26 cellular contexts compared by ENCODE assay signal in the genomic region with DNA sequence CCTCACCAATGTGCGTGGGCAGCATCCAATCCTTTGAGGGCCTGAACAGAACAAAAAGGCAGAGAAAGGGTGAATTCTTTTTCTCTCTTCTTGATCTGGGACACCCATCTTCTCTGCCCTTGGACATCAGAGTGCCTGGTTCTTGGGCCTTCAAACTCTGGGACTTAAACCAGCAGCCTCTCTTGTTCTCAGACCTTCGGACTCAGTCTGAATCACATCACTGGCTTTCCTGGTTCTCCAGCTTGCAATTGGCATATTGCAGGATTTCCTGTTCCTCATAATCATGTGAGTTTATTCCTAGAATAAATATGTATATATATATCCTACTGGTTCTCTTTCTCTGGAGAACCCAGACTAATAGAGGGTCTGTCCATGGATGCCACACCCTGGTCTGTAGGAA. TPM values are rescaled to one million over a fixed set of nuclear protein-coding genes. Genes with fewer than 3 reads are reported as not detected.
A peak's percentile ranks its signal among the peaks of the same experiment; 100 is the strongest.
DNase-seq lines count a peak whose midpoint lies in the region; TF ChIP-seq lines count a peak whose summit lies in the region.
"Had no signal": no experiment of that assay in that cellular context is flagged by ENCODE, and none has a peak within 500 bp of the region (broad histone marks: within the 10 kb centered on the region; RNA-seq: fewer than 3 reads in every experiment).

No MANE protein-coding gene starts in this region.

- no peaks in the 10 kb centered on the region for H3K9me3 Mint-ChIP-seq in neural crest cell
- H3K9me3 Mint-ChIP-seq: CD4-positive, alpha-beta memory T cell had no signal

- no peaks in the 10 kb centered on the region for H3K36me3 ChIP-seq in ovary
- no peaks in the 10 kb centered on the region for H3K36me3 ChIP-seq in BE2C
- H3K36me3 ChIP-seq: BLaER1 treated with 17β-estradiol and CSF1 and Interleukin-3, amounts not matched to agents 10 nM and 100 nM had no signal

- intact Hi-C loops in ovary (cut with DNase I) = no loop called here

- DNase-seq in DMS53 (lab: John Stamatoyannopoulos, UW) (peak; percentile 19), DMS53 treated with DMSO at 0.1 percent for 48 hours (lab: John Stamatoyannopoulos, UW; ENCODE audit: unreplicated experiment) (no peak), epithelial cell of esophagus (ENCODE audit: low read depth) (peak; percentile 19), neural crest cell (ENCODE audit: low read depth, low spot score) (no peak), ovary (no peak), foreskin fibroblast (no peak), GM03348 (ENCODE audit: low spot score) (no peak), BE2C (no peak)
- DNase-seq: 8988T; CD4-positive, alpha-beta memory T cell; COR-L47; DMS79; EL; GDM1; HCEC 1CT; KBM-7; NCI-H1105 treated with DMSO at 0.1 percent for 48 hours; NCI-H1930; NCI-H2107; NCI-H446; NCI-H524 treated with DMSO at 0.1 percent for 48 hours; NCI-H82; NK-92 treated with Interleukin-12 subunit alpha and Interleukin-12 subunit beta, amount 100 ng/mL, for 24 hours had no signal

- H3K27ac ChIP-seq in ovary = no peak overlapping the region
- H3K27ac ChIP-seq: BLaER1 treated with 17β-estradiol and CSF1 and Interleukin-3, amounts not matched to agents 10 nM and 100 nM had no signal

- H3K4me1 Mint-ChIP-seq in neural crest cell = peaks cover 5% of the 10 kb centered on the region

- H3K27me3 ChIP-seq in ovary (no peaks in the 10 kb centered on the region), BE2C (no peaks in the 10 kb centered on the region)
- H3K27me3 ChIP-seq: BLaER1 treated with 17β-estradiol and CSF1 and Interleukin-3, amounts not matched to agents 10 nM and 100 nM had no signal

- H3K9me3 ChIP-seq in ovary (no peaks in the 10 kb centered on the region), BE2C (no peaks in the 10 kb centered on the region)
- H3K9me3 ChIP-seq: BLaER1 treated with 17β-estradiol and CSF1 and Interleukin-3, amounts not matched to agents 10 nM and 100 nM had no signal

- no peaks in the 10 kb centered on the region for H3K36me3 Mint-ChIP-seq in neural crest cell (ENCODE audit: low read depth)
- H3K36me3 Mint-ChIP-seq: CD4-positive, alpha-beta memory T cell had no signal

- H3K4me1 ChIP-seq in ovary (ENCODE audit: insufficient read depth) (no peaks in the 10 kb centered on the region), BE2C (no peaks in the 10 kb centered on the region)

- no peaks in the 10 kb centered on the region for H3K27me3 Mint-ChIP-seq in neural crest cell (ENCODE audit: low read depth)
- H3K27me3 Mint-ChIP-seq: CD4-positive, alpha-beta memory T cell had no signal

- no peak overlapping the region for H3K4me3 Mint-ChIP-seq in neural crest cell
- H3K4me3 Mint-ChIP-seq: CD4-positive, alpha-beta memory T cell had no signal

- peak overlapping the region; percentile 54 for H3K27ac Mint-ChIP-seq in neural crest cell (ENCODE audit: unreplicated experiment)
- H3K27ac Mint-ChIP-seq: CD4-positive, alpha-beta memory T cell had no signal

- WGBS in ovary, 3 donors = 92 to 96% (median 95%) methylated on average over 2 of the region's 2 CpGs

- H3K4me3 ChIP-seq in epithelial cell of esophagus (ENCODE audit: low read length) (no peak overlapping the region), ovary (no peak overlapping the region), foreskin fibroblast (ENCODE audit: low read depth in 1 of 2, low read length in 2 of 2) (no peak overlapping the region), BE2C (ENCODE audit: low read depth, low read length) (no peak overlapping the region)
- H3K4me3 ChIP-seq: BLaER1 treated with 17β-estradiol and CSF1 and Interleukin-3, amounts not matched to agents 10 nM and 100 nM had no signal

- no peak for TF ChIP-seq POLR2A in ovary (IDR thresholded peaks at IDR 0.05)

- TF ChIP-seq CTCF in epithelial cell of esophagus (IDR thresholded peaks at IDR 0.05; ENCODE audit: insufficient read depth, low read depth, low read length, missing control alignments) = no peak
- TF ChIP-seq CTCF in neural crest cell (conservative IDR thresholded peaks at IDR 0.05) = no peak
- TF ChIP-seq CTCF in ovary (IDR thresholded peaks at IDR 0.05) = no peak
- no peak for TF ChIP-seq CTCF in foreskin fibroblast (IDR thresholded peaks at IDR 0.05; ENCODE audit: low read depth, low read length)
- no peak for TF ChIP-seq CTCF in BE2C (IDR thresholded peaks at IDR 0.05; ENCODE audit: low read depth, low read length)

- TF ChIP-seq EP300 in ovary (IDR thresholded peaks at IDR 0.05) = no peak

RNA-seq across cellular contexts. Expression of a gene that starts 16.3 kb away (rescaled TPM):
- 1.3 and 1.4 TPM in 2 replicates for total RNA-seq in neural crest cell
- 10 to 100 TPM in 5 of 7 donors, 1 to 10 TPM in 2; 6.2 to 24.7 (median 11.4) TPM for total RNA-seq in ovary
- polyA plus RNA-seq in ovary = 10 to 100 TPM in 1 of 2 donors, 1 to 10 TPM in 1; 2.6 to 11.6 TPM
- not detected for polyA plus RNA-seq in BE2C (2012; ENCODE audit: insufficient read depth, insufficient read length, low read depth)
- total RNA-seq: LHCN-M2, MCF 10A had no signal

Comparison
In these comparisons a context has a peak if more than half of its experiments do, and no peak if none do; other contexts are left out.
1. DNase-seq: peak in DMS53 (single experiment) and epithelial cell of esophagus (single experiment); none in DMS53 treated with DMSO at 0.1 percent for 48 hours (single experiment), neural crest cell (single experiment), ovary (0 of 5), foreskin fibroblast (0 of 2), GM03348 (single experiment) and BE2C (single experiment).